Comparison of ENCODE assay signal across 12 cellular contexts in the genomic region with DNA sequence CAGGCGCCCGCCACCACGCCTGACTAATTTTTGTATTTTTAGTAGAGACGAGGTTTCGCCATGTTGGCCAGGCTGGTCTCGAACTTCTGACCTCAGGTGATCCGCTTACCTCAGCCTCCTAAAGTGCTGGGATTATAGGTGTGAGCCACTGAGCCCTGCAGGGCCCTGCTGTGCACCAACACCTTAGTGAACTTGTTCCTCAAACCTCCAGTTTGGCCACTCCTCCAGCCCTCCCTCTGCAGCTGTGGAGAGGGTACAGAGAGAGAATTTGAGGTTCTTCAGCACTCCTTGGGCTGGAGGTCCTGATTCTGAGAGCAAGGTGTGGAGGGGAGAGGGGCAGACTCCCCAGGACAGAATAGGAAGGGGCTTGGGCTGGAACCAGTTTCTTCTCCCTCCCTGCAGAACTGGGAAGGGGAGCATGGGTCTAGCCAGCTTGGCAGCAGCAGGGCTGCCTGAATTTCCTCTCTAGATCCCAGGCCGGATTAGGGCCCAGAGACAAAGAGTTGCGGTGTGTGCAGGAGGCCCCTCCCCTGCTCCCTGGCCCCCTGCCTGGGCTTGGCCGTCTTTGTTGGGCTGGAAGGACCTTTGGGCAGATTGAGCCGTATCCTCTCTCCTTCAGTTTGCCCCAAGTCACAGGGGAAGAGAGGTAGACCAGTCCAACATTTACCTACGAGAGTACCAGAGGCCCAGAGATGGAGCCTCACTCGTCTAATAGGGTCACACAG. TPM values are rescaled to one million over a fixed set of nuclear protein-coding genes. Genes with fewer than 3 reads are reported as not detected.
A peak's percentile ranks its signal among the peaks of the same experiment; 100 is the strongest.
DNase-seq lines count a peak whose midpoint lies in the region; ATAC-seq and TF ChIP-seq lines count a peak whose summit lies in the region.
"Had no signal": no experiment of that assay in that cellular context is flagged by ENCODE, and none has a peak within 500 bp of the region (broad histone marks: within the 10 kb centered on the region; RNA-seq: fewer than 3 reads in every experiment).

No MANE protein-coding gene starts in this region.

- H3K36me3 ChIP-seq in HEK293 (ENCODE audit: control insufficient read depth in 2 of 2, insufficient read depth in 1 of 2, low read length in 2 of 2): peaks cover 0 to 14% of the 10 kb centered on the region in 2 experiments; a peak in 1 of 3 replicates

- H3K9me3 Mint-ChIP-seq in chondrocyte (ENCODE audit: low read depth) (no peaks in the 10 kb centered on the region), Calu3 (ENCODE audit: low read depth, unreplicated experiment) (no peaks in the 10 kb centered on the region)
- H3K9me3 Mint-ChIP-seq in natural killer cell treated with Interleukin-12 subunit alpha and Interleukin-12 subunit beta and Interleukin-15 and Interleukin-18, amount 100 ng/mL, for 72 hours: no peaks in the 10 kb centered on the region
- no peaks in the 10 kb centered on the region for H3K9me3 Mint-ChIP-seq in activated CD4-positive, alpha-beta T cell treated with anti-CD3 and anti-CD28 coated beads for 36 hours (ENCODE audit: low read depth)

- H3K27ac Mint-ChIP-seq in chondrocyte (ENCODE audit: unreplicated experiment) (no peak overlapping the region), Calu3 (ENCODE audit: unreplicated experiment) (no peak overlapping the region)
- no peak overlapping the region for H3K27ac Mint-ChIP-seq in natural killer cell treated with Interleukin-12 subunit alpha and Interleukin-12 subunit beta and Interleukin-15 and Interleukin-18, amount 100 ng/mL, for 72 hours
- no peak overlapping the region for H3K27ac Mint-ChIP-seq in activated CD4-positive, alpha-beta T cell treated with anti-CD3 and anti-CD28 coated beads for 36 hours

- no peak overlapping the region for H3K4me3 Mint-ChIP-seq in chondrocyte (ENCODE audit: unreplicated experiment)
- peak overlapping the region; percentile 98 for H3K4me3 Mint-ChIP-seq in natural killer cell treated with Interleukin-12 subunit alpha and Interleukin-12 subunit beta and Interleukin-15 and Interleukin-18, amount 100 ng/mL, for 72 hours
- H3K4me3 Mint-ChIP-seq in activated CD4-positive, alpha-beta T cell treated with anti-CD3 and anti-CD28 coated beads for 36 hours: no peak overlapping the region
- H3K4me3 Mint-ChIP-seq in Calu3 (ENCODE audit: low read depth, unreplicated experiment): no peak overlapping the region

- H3K4me1 Mint-ChIP-seq in chondrocyte (ENCODE audit: low read depth): peaks cover 19% of the 10 kb centered on the region
- peaks cover 11 to 35% of the 10 kb centered on the region in 2 donors for H3K4me1 Mint-ChIP-seq in natural killer cell treated with Interleukin-12 subunit alpha and Interleukin-12 subunit beta and Interleukin-15 and Interleukin-18, amount 100 ng/mL, for 72 hours (ENCODE audit: low read depth in 2 of 2)
- peaks cover 34% of the 10 kb centered on the region for H3K4me1 Mint-ChIP-seq in activated CD4-positive, alpha-beta T cell treated with anti-CD3 and anti-CD28 coated beads for 36 hours
- H3K4me1 Mint-ChIP-seq in Calu3 (ENCODE audit: low read depth, unreplicated experiment): peaks cover 17% of the 10 kb centered on the region

- no peaks in the 10 kb centered on the region; the same call in 1 of the 2 replicates for H3K4me1 ChIP-seq in HEK293 (ENCODE audit: control insufficient read depth, insufficient read depth, low read length)

- no peaks in the 10 kb centered on the region for H3K9me3 ChIP-seq in HEK293 (ENCODE audit: control insufficient read depth, insufficient read depth, low read depth, low read length)

- intact Hi-C loops in activated CD4-positive, alpha-beta T cell treated with anti-CD3 and anti-CD28 coated beads for 36 hours (cut with DNase I, micrococcal nuclease): loop anchor here (2.0 to 10.0 kb wide), 7 partner anchors 197 to 1847 kb away; a partner anchor contains a TSS
- intact Hi-C loops in Calu3 (cut with micrococcal nuclease; ENCODE audit: unreplicated experiment): no loop called here

- H3K27me3 Mint-ChIP-seq in chondrocyte (ENCODE audit: low read depth) (peaks cover 21% of the 10 kb centered on the region), Calu3 (ENCODE audit: unreplicated experiment) (no peaks in the 10 kb centered on the region)
- peaks cover 7 to 10% of the 10 kb centered on the region in 2 donors for H3K27me3 Mint-ChIP-seq in natural killer cell treated with Interleukin-12 subunit alpha and Interleukin-12 subunit beta and Interleukin-15 and Interleukin-18, amount 100 ng/mL, for 72 hours
- H3K27me3 Mint-ChIP-seq in activated CD4-positive, alpha-beta T cell treated with anti-CD3 and anti-CD28 coated beads for 36 hours: peaks cover 10% of the 10 kb centered on the region

- CTCF ChIA-PET in HEK293 (lab: Yijun Ruan, JAX) (interaction anchor here (0.9 kb wide), 1 partner anchor 86 kb away, joined by 3 read pairs; no protein-coding TSS in a partner anchor), Calu3 (lab: Charles Lee) (no interaction called here)
- CTCF ChIA-PET in activated CD4-positive, alpha-beta T cell treated with anti-CD3 and anti-CD28 coated beads for 36 hours (lab: Charles Lee): no interaction called here

- no TSS peak for BruUV-seq in Calu3 (replicated peaks; lab: Mats Ljungman, UMichigan)

- no peak for ATAC-seq in natural killer cell treated with Interleukin-12 subunit alpha and Interleukin-12 subunit beta and Interleukin-15 and Interleukin-18, amount 100 ng/mL, for 72 hours
- ATAC-seq in activated CD4-positive, alpha-beta T cell treated with anti-CD3 and anti-CD28 coated beads for 36 hours: no peak
- ATAC-seq: left colon had no signal

- H3K27ac ChIP-seq in C4-2B: peak overlapping the region; percentile 90
- no peak overlapping the region for H3K27ac ChIP-seq in HEK293 (ENCODE audit: extremely low read depth, low read depth, low read length)

- DNase-seq in chondrocyte (ENCODE audit: low spot score) (peak; percentile 39), NCI-H526 treated with DMSO at 0.1 percent for 48 hours (lab: John Stamatoyannopoulos, UW) (no peak), NK-92 (lab: John Stamatoyannopoulos, UW; ENCODE audit: unreplicated experiment) (no peak), Calu3 (no peak)
- peak; percentile 49 for DNase-seq in natural killer cell treated with Interleukin-12 subunit alpha and Interleukin-12 subunit beta and Interleukin-15 and Interleukin-18, amount 100 ng/mL, for 72 hours (ENCODE audit: low spot score)
- no peak for DNase-seq in activated CD4-positive, alpha-beta T cell treated with anti-CD3 and anti-CD28 coated beads for 36 hours
- DNase-seq: cerebellar nuclear complex, COR-L47 had no signal

- peaks cover 3% of the 10 kb centered on the region for H3K36me3 Mint-ChIP-seq in chondrocyte (ENCODE audit: low read depth)
- no peaks in the 10 kb centered on the region for H3K36me3 Mint-ChIP-seq in natural killer cell treated with Interleukin-12 subunit alpha and Interleukin-12 subunit beta and Interleukin-15 and Interleukin-18, amount 100 ng/mL, for 72 hours
- H3K36me3 Mint-ChIP-seq in activated CD4-positive, alpha-beta T cell treated with anti-CD3 and anti-CD28 coated beads for 36 hours (ENCODE audit: low read depth): peaks cover 3% of the 10 kb centered on the region
- peaks cover 43% of the 10 kb centered on the region for H3K36me3 Mint-ChIP-seq in Calu3 (ENCODE audit: insufficient read depth, unreplicated experiment)

- POLR2A ChIA-PET in HEK293 (lab: Yijun Ruan, JAX): no interaction called here
- POLR2A ChIA-PET in activated CD4-positive, alpha-beta T cell treated with anti-CD3 and anti-CD28 coated beads for 36 hours (lab: Charles Lee): interaction anchor here (0.6 kb wide), 1 partner anchor 73 kb away, joined by 3 read pairs; no protein-coding TSS in a partner anchor

- TF ChIP-seq CTCF in C4-2B (conservative IDR thresholded peaks at IDR 0.05): no peak
- TF ChIP-seq CTCF in HEK293 (tag by site-specific recombination; IDR thresholded peaks at IDR 0.05): no peak
- TF ChIP-seq CTCF in chondrocyte (IDR thresholded peaks at IDR 0.05): no peak
- TF ChIP-seq CTCF in Calu3 (IDR thresholded peaks at IDR 0.05; ENCODE audit: unreplicated experiment): no peak

- no peak overlapping the region for H3K4me3 ChIP-seq in HEK293 (ENCODE audit: low read depth, low read length)

TF ChIP-seq in HEK293, 187 proteins besides CTCF, POLR2A, EP300 and RAD21 (continues in another document):
- TF ChIP-seq ZNF335 (tag by site-specific recombination; conservative IDR thresholded peaks at IDR 0.05): peak; percentile 29; the same call in 1 of the 2 replicates
- TF ChIP-seq, protein P1, sequence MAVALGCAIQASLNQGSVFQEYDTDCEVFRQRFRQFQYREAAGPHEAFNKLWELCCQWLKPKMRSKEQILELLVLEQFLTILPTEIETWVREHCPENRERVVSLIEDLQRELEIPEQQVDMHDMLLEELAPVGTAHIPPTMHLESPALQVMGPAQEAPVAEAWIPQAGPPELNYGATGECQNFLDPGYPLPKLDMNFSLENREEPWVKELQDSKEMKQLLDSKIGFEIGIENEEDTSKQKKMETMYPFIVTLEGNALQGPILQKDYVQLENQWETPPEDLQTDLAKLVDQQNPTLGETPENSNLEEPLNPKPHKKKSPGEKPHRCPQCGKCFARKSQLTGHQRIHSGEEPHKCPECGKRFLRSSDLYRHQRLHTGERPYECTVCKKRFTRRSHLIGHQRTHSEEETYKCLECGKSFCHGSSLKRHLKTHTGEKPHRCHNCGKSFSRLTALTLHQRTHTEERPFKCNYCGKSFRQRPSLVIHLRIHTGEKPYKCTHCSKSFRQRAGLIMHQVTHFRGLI (tag by site-specific recombination; IDR thresholded peaks at IDR 0.05): 0 out of 2 replicates have a peak, but pooled peaks have one; percentile 18

RNA-seq across cellular contexts. Expression of a gene that starts 2.3 kb away (rescaled TPM):
- total RNA-seq in chondrocyte (17.5 to 22.8 TPM (median 20.4 TPM) in 3 replicates), Calu3 (2022) (32.9 and 34.5 TPM in 2 replicates)
- 10 to 100 TPM; 55.3 to 62.8 TPM for total RNA-seq in natural killer cell treated with Interleukin-12 subunit alpha and Interleukin-12 subunit beta and Interleukin-15 and Interleukin-18, amount 100 ng/mL, for 72 hours
- 10 to 100 TPM; 28.1 to 33.4 TPM for total RNA-seq in activated CD4-positive, alpha-beta T cell treated with anti-CD3 and anti-CD28 coated beads for 36 hours

RNA-seq across cellular contexts. Expression of a gene that starts 2.5 kb away (rescaled TPM):
- total RNA-seq in chondrocyte (not detected in 3 replicates), Calu3 (2022) (30.1 and 33.9 TPM in 2 replicates)
- 1 to 10 TPM in 1 of 2 donors, not detected in 1; 2.0 TPM for total RNA-seq in natural killer cell treated with Interleukin-12 subunit alpha and Interleukin-12 subunit beta and Interleukin-15 and Interleukin-18, amount 100 ng/mL, for 72 hours
- total RNA-seq in activated CD4-positive, alpha-beta T cell treated with anti-CD3 and anti-CD28 coated beads for 36 hours: 1 to 10 TPM in 1 of 2 experiments, under 1 TPM in 1; 0.75 to 1.1 TPM
- total RNA-seq: fibroblast of villous mesenchyme had no signal

RNA-seq across cellular contexts. Expression of a gene that starts 12.9 kb away (rescaled TPM):
- total RNA-seq in chondrocyte (0.49 to 1.4 TPM (median 0.80 TPM) in 3 replicates), Calu3 (2022) (0.99 and 2.1 TPM in 2 replicates)
- 1 to 10 TPM; 4.2 to 4.9 TPM for total RNA-seq in natural killer cell treated with Interleukin-12 subunit alpha and Interleukin-12 subunit beta and Interleukin-15 and Interleukin-18, amount 100 ng/mL, for 72 hours
- 1 to 10 TPM; 1.0 to 1.5 TPM for total RNA-seq in activated CD4-positive, alpha-beta T cell treated with anti-CD3 and anti-CD28 coated beads for 36 hours

RNA-seq across cellular contexts. Expression of a gene that starts 34.5 kb away (rescaled TPM):
- total RNA-seq in chondrocyte: 6.7 to 10.8 TPM (median 9.6 TPM) in 3 replicates
- 1 to 10 TPM; 2.0 to 3.4 TPM for total RNA-seq in natural killer cell treated with Interleukin-12 subunit alpha and Interleukin-12 subunit beta and Interleukin-15 and Interleukin-18, amount 100 ng/mL, for 72 hours
- total RNA-seq in activated CD4-positive, alpha-beta T cell treated with anti-CD3 and anti-CD28 coated beads for 36 hours: under 1 TPM; 0.37 to 0.39 TPM
- total RNA-seq in Calu3 (2022): 4.1 and 4.9 TPM in 2 replicates

Comparison
In these comparisons a context has a peak if more than half of its experiments do, and no peak if none do; other contexts are left out.
1. DNase-seq: peak in chondrocyte (single experiment) and natural killer cell treated with Interleukin-12 subunit alpha and Interleukin-12 subunit beta and Interleukin-15 and Interleukin-18, amount 100 ng/mL, for 72 hours (single experiment); none in NCI-H526 treated with DMSO at 0.1 percent for 48 hours (single experiment), NK-92 (single experiment), activated CD4-positive, alpha-beta T cell treated with anti-CD3 and anti-CD28 coated beads for 36 hours (single experiment) and Calu3 (single experiment).
2. RNA of a gene that starts 2.5 kb away (total RNA-seq): 30.1 to 33.9 TPM in Calu3; 2.0 TPM in natural killer cell treated with Interleukin-12 subunit alpha and Interleukin-12 subunit beta and Interleukin-15 and Interleukin-18, amount 100 ng/mL, for 72 hours, 0.75 to 1.1 TPM in activated CD4-positive, alpha-beta T cell treated with anti-CD3 and anti-CD28 coated beads for 36 hours and not detected in chondrocyte; every median in the first group is over 10 times any median in the second.